Comparison of ENCODE assay signal across 11 cellular contexts in the genomic region with DNA sequence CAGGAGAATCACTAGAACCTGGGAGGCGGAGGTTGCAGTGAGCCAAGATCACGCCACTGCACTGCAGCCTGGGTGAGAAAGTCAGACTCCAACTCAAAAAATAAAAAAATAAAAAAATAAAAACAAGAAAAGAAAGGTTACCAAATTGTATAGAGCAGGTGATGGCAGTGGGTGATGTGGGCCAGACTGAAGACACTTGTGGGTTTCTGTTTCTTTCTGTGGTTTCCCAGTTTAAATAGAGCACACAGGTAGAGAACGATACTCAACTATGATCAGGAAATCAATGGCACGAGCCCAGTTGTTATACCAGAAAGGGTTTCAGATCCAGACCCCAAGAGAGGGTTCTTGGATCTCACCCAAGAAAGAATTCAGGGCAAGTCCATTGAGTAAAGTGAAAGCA. TPM values are rescaled to one million over a fixed set of nuclear protein-coding genes. Genes with fewer than 3 reads are reported as not detected.
A peak's percentile ranks its signal among the peaks of the same experiment; 100 is the strongest.
DNase-seq lines count a peak whose midpoint lies in the region; ATAC-seq and TF ChIP-seq lines count a peak whose summit lies in the region.
"Had no signal": no experiment of that assay in that cellular context is flagged by ENCODE, and none has a peak within 500 bp of the region (broad histone marks: within the 10 kb centered on the region; RNA-seq: fewer than 3 reads in every experiment).

No MANE protein-coding gene starts in this region.

- intact Hi-C loops in vagina (cut with DNase I): no loop called here

- no peak overlapping the region for H2AFZ ChIP-seq in KMS-11 (ENCODE audit: low read depth)

- H3K27me3 ChIP-seq in KMS-11 (ENCODE audit: insufficient read depth, low read depth): peaks cover 18% of the 10 kb centered on the region
- no peaks in the 10 kb centered on the region for H3K27me3 ChIP-seq in vagina
- H3K27me3 ChIP-seq: gastroesophageal sphincter, suprapubic skin had no signal

- H3K36me3 ChIP-seq in KMS-11 (ENCODE audit: insufficient read depth) (no peaks in the 10 kb centered on the region), vagina (no peaks in the 10 kb centered on the region)
- H3K36me3 ChIP-seq: gastroesophageal sphincter, suprapubic skin had no signal

- H3K27ac ChIP-seq in KMS-11: no peak overlapping the region; the same call in 1 of the 2 replicates
- H3K27ac ChIP-seq in vagina: no peak overlapping the region
- H3K27ac ChIP-seq: gastroesophageal sphincter, suprapubic skin had no signal

- TF ChIP-seq CTCF in KMS-11 (conservative IDR thresholded peaks at IDR 0.05; ENCODE audit: low read depth, low read length) (no peak), vagina (IDR thresholded peaks at IDR 0.05) (no peak)

- H3K4me2 ChIP-seq in KMS-11: peak overlapping the region; percentile 49

- no peak for TF ChIP-seq POLR2A in vagina (IDR thresholded peaks at IDR 0.05)

- H3K4me1 ChIP-seq in KMS-11 (ENCODE audit: low read depth, poor library complexity, severe bottlenecking) (peaks cover 57% of the 10 kb centered on the region), vagina (no peaks in the 10 kb centered on the region)
- H3K4me1 ChIP-seq: gastroesophageal sphincter, suprapubic skin had no signal

- H3K9ac ChIP-seq in KMS-11: no peak overlapping the region

- H3K9me3 ChIP-seq in vagina: no peaks in the 10 kb centered on the region
- H3K9me3 ChIP-seq: gastroesophageal sphincter, suprapubic skin had no signal

- DNase-seq in DMS79 (lab: John Stamatoyannopoulos, UW) (peak; percentile 1), CD1c-positive myeloid dendritic cell (ENCODE audit: extremely low spot score) (no peak), NCI-H1417 (lab: John Stamatoyannopoulos, UW) (no peak), vagina (ENCODE audit: extremely low spot score in 2 of 2) (no peak)
- DNase-seq in activated effector memory CD4-positive, alpha-beta T cell treated with anti-CD3 and anti-CD28 coated beads, Interleukin-2, amount 50 U/mL, for 16 hours: no peak
- DNase-seq: COR-L47 had no signal

- H3K4me3 ChIP-seq in KMS-11 (IDR thresholded peaks at IDR 0.05; ENCODE audit: insufficient read depth, low read depth, low read length): no peak overlapping the region
- H3K4me3 ChIP-seq in vagina: no peak overlapping the region
- H3K4me3 ChIP-seq: gastroesophageal sphincter, suprapubic skin had no signal

- ATAC-seq in GM19023 (IDR thresholded peaks at IDR 0.05; ENCODE audit: unreplicated experiment): peak; percentile 61
- peak; percentile 71 for ATAC-seq in HG02763 (IDR thresholded peaks at IDR 0.05; ENCODE audit: unreplicated experiment)
- ATAC-seq: gastroesophageal sphincter had no signal

- H3K79me2 ChIP-seq in KMS-11 (ENCODE audit: insufficient read depth, low read depth): no peaks in the 10 kb centered on the region

- no peaks in the 10 kb centered on the region for H4K20me1 ChIP-seq in KMS-11 (ENCODE audit: insufficient read depth)

RNA-seq across cellular contexts. Expression of a gene that starts 32.6 kb away (rescaled TPM):
- total RNA-seq in vagina: 20.9 TPM

RNA-seq across cellular contexts. Expression of a gene that starts 42.3 kb away (rescaled TPM):
- 0.98 TPM for total RNA-seq in vagina
